Comparison of ENCODE assay signal across 28 cellular contexts in genomic region chr13:107461751-107462150, GRCh38.
DNase-seq lines count a peak whose midpoint lies in the region; ATAC-seq and TF ChIP-seq lines count a peak whose summit lies in the region.
"Had no signal": no experiment of that assay in that cellular context is flagged by ENCODE, and none has a peak within 500 bp of the region (broad histone marks: within the 10 kb centered on the region; RNA-seq: fewer than 3 reads in every experiment).

No MANE protein-coding gene starts in this region.

- peak overlapping the region; percentile 62; the same call in 1 of the 2 replicates for H2BK20ac ChIP-seq in IMR-90 (ENCODE audit: low read depth, low read length)

- H3K27ac Mint-ChIP-seq in osteocyte (ENCODE audit: unreplicated experiment), result peak overlapping the region; percentile 90
- H3K27ac Mint-ChIP-seq: activated naive CD8-positive, alpha-beta T cell treated with anti-CD3 and anti-CD28 coated beads, Interleukin-2, amount 10 ng/mL, durations not matched to agents 7 days and 5 days; endodermal cell; nephron progenitor cell had no signal

- 0 out of 2 replicates have a peak, but pooled peaks cover 3% of the 10 kb centered on the region for H4K20me1 ChIP-seq in IMR-90 (ENCODE audit: insufficient read depth, low read length)

- H3K79me1 ChIP-seq in IMR-90 (ENCODE audit: low read depth in 1 of 2, low read length in 2 of 2), result peaks cover 23 to 47% of the 10 kb centered on the region in 2 experiments

- no peak overlapping the region for H2BK5ac ChIP-seq in IMR-90 (ENCODE audit: low read depth, low read length, poor library complexity, severe bottlenecking)

- H3K4me3 ChIP-seq in IMR-90 (ENCODE audit: insufficient read depth, low read depth, low read length) (no peak overlapping the region), ascending aorta (no peak overlapping the region), right lobe of liver (no peak overlapping the region)
- H3K4me3 ChIP-seq: colonic mucosa, esophagus muscularis mucosa, pancreas, spleen had no signal

- dilution Hi-C loops in IMR-90 (cut with HindIII; ENCODE audit: low sequenced_read_pairs, unreplicated experiment), result no loop called here

- no peak for TF ChIP-seq RAD21 in IMR-90 (IDR thresholded peaks at IDR 0.05; ENCODE audit: low read length)

- H3K4me2 ChIP-seq in IMR-90 (ENCODE audit: low read depth, low read length), result peak overlapping the region; percentile 72; the same call in 1 of the 2 replicates
- H3K4me2 ChIP-seq: KMS-11 had no signal

- no peaks in the 10 kb centered on the region for H3K27me3 ChIP-seq in IMR-90 (ENCODE audit: control insufficient read depth, insufficient read depth, low read length)
- no peaks in the 10 kb centered on the region for H3K27me3 ChIP-seq in ascending aorta
- H3K27me3 ChIP-seq in right lobe of liver, result no peaks in the 10 kb centered on the region
- H3K27me3 ChIP-seq: colonic mucosa, esophagus muscularis mucosa, pancreas, spleen had no signal

- H2AK9ac ChIP-seq in IMR-90 (replicated peaks; ENCODE audit: low read depth, low read length, poor library complexity), result no peak overlapping the region

- no peak overlapping the region for H3K56ac ChIP-seq in IMR-90 (ENCODE audit: extremely low read depth, insufficient read depth, low read length)

- peak; percentile 30; the same call in 1 of the 2 replicates for ATAC-seq in IMR-90 (ENCODE audit: low read depth)
- ATAC-seq in right lobe of liver, result no peak
- ATAC-seq in GM18868 (IDR thresholded peaks at IDR 0.05; ENCODE audit: unreplicated experiment), result no peak
- ATAC-seq: HCT116, pancreas had no signal

- POLR2A ChIA-PET in IMR-90 (lab: Charles Lee; ENCODE audit: unreplicated experiment), result no interaction called here

- CTCF ChIA-PET in IMR-90 (lab: Yijun Ruan, JAX), result no interaction called here

- BruUV-seq in IMR-90 (replicated peaks; lab: Mats Ljungman, UMichigan), result no TSS peak

- TF ChIP-seq CTCF in IMR-90 (conservative IDR thresholded peaks at IDR 0.05; ENCODE audit: low read depth, low read length) (no peak), ascending aorta (IDR thresholded peaks at IDR 0.05) (no peak), osteocyte (IDR thresholded peaks at IDR 0.05) (no peak), right lobe of liver (IDR thresholded peaks at IDR 0.05) (no peak), GM13977 (IDR thresholded peaks at IDR 0.05; ENCODE audit: extremely low read depth, insufficient read depth, missing control alignments) (no peak)

- no peak overlapping the region for H4K91ac ChIP-seq in IMR-90 (ENCODE audit: insufficient read depth, low read depth, low read length)

- intact Hi-C loops in IMR-90 (cut with micrococcal nuclease), result no loop called here
- intact Hi-C loops in ascending aorta (cut with DNase I), result no loop called here
- intact Hi-C loops in right lobe of liver (cut with DNase I), result no loop called here

- no peak overlapping the region for H3K4me3 Mint-ChIP-seq in osteocyte (ENCODE audit: unreplicated experiment)
- H3K4me3 Mint-ChIP-seq: activated naive CD8-positive, alpha-beta T cell treated with anti-CD3 and anti-CD28 coated beads, Interleukin-2, amount 10 ng/mL, durations not matched to agents 7 days and 5 days; endodermal cell; nephron progenitor cell had no signal

- H2AK5ac ChIP-seq in IMR-90 (ENCODE audit: low read depth, low read length), result no peak overlapping the region

- TF ChIP-seq POLR2A in IMR-90 (IDR thresholded peaks at IDR 0.05; ENCODE audit: low read depth, low read length), result no peak
- TF ChIP-seq POLR2A in right lobe of liver (IDR thresholded peaks at IDR 0.05), result no peak

- no peak overlapping the region for H3K14ac ChIP-seq in IMR-90 (replicated peaks; ENCODE audit: low read depth, low read length)

- no CpG with 5 or more reads among the region's 1 CpG for WGBS in IMR-90 (ENCODE audit: extremely low coverage in 2 of 2, insufficient read length in 1 of 2), 2 experiments
- WGBS in right lobe of liver (ENCODE audit: insufficient coverage, low coverage, low lambda C conversion rate, missing lambda C conversion rate), result 50% methylated on average over 1 of the region's 1 CpG

- peaks cover 12% of the 10 kb centered on the region for H3K9me1 ChIP-seq in IMR-90 (ENCODE audit: insufficient read depth, low read length)

- no peak overlapping the region for H3K18ac ChIP-seq in IMR-90 (ENCODE audit: low read depth, low read length)

- H3K9me3 ChIP-seq in IMR-90 (ENCODE audit: control insufficient read depth, insufficient read depth, low read length), result no peaks in the 10 kb centered on the region
- no peaks in the 10 kb centered on the region for H3K9me3 ChIP-seq in ascending aorta
- H3K9me3 ChIP-seq in right lobe of liver, result no peaks in the 10 kb centered on the region
- H3K9me3 ChIP-seq: colonic mucosa, esophagus muscularis mucosa, pancreas had no signal

- no peak overlapping the region for H4K8ac ChIP-seq in IMR-90 (ENCODE audit: low read depth in 2 of 2, low read length in 2 of 2)

- DNase-seq in IMR-90 (peak; percentile 66), ascending aorta (ENCODE audit: low spot score in 2 of 2) (no peak), fibroblast of gingiva (ENCODE audit: low read depth) (peak; percentile 31), osteocyte (ENCODE audit: extremely low spot score, unreplicated experiment) (no peak), right lobe of liver (no peak), DMS 273 (lab: John Stamatoyannopoulos, UW; ENCODE audit: unreplicated experiment) (no peak), GM13977 (ENCODE audit: low spot score) (no peak)
- DNase-seq: ACHN; activated CD4-positive, alpha-beta T cell treated with anti-CD3 and anti-CD28 coated beads for 4 hours; activated CD8-positive, alpha-beta memory T cell treated with anti-CD3 and anti-CD28 coated beads for 24 hours; activated gamma-delta T cell; activated naive CD8-positive, alpha-beta T cell treated with anti-CD3 and anti-CD28 coated beads, Interleukin-2, amount 10 ng/mL, durations not matched to agents 7 days and 5 days; colonic mucosa; DMS53; endodermal cell; GF-D8; kidney; NCI-H146; NCI-H510A; nephron progenitor cell; pancreas; spleen; trophoblast cell had no signal

- H3K9me3 Mint-ChIP-seq in osteocyte (ENCODE audit: unreplicated experiment), result no peaks in the 10 kb centered on the region
- H3K9me3 Mint-ChIP-seq: activated naive CD8-positive, alpha-beta T cell treated with anti-CD3 and anti-CD28 coated beads, Interleukin-2, amount 10 ng/mL, durations not matched to agents 7 days and 5 days; endodermal cell; nephron progenitor cell had no signal

- H3K4ac ChIP-seq in IMR-90 (ENCODE audit: low read depth, low read length), result 0 out of 2 replicates have a peak overlapping the region, but pooled peaks have one; percentile 22

- H3K4me1 Mint-ChIP-seq in osteocyte (ENCODE audit: unreplicated experiment), result peaks cover 72% of the 10 kb centered on the region
- H3K4me1 Mint-ChIP-seq: activated naive CD8-positive, alpha-beta T cell treated with anti-CD3 and anti-CD28 coated beads, Interleukin-2, amount 10 ng/mL, durations not matched to agents 7 days and 5 days had no signal

- no peak overlapping the region; the same call in 1 of the 2 replicates for H4K5ac ChIP-seq in IMR-90 (ENCODE audit: low read depth, low read length)

- H3K27me3 Mint-ChIP-seq in osteocyte (ENCODE audit: unreplicated experiment), result no peaks in the 10 kb centered on the region
- H3K27me3 Mint-ChIP-seq: activated naive CD8-positive, alpha-beta T cell treated with anti-CD3 and anti-CD28 coated beads, Interleukin-2, amount 10 ng/mL, durations not matched to agents 7 days and 5 days had no signal

- no peaks in the 10 kb centered on the region for H3K36me3 Mint-ChIP-seq in osteocyte (ENCODE audit: unreplicated experiment)
- H3K36me3 Mint-ChIP-seq: activated naive CD8-positive, alpha-beta T cell treated with anti-CD3 and anti-CD28 coated beads, Interleukin-2, amount 10 ng/mL, durations not matched to agents 7 days and 5 days had no signal

- H3K27ac ChIP-seq in IMR-90 (ENCODE audit: insufficient read depth, low read length) (no peak overlapping the region), ascending aorta (peak overlapping the region; percentile 43 to 47), right lobe of liver (no peak overlapping the region)
- H3K27ac ChIP-seq: colonic mucosa, esophagus muscularis mucosa, KMS-11, pancreas, spleen, VCaP had no signal

- H3K23ac ChIP-seq in IMR-90 (ENCODE audit: low read depth, low read length), result no peak overlapping the region

- in situ Hi-C loops in IMR-90 (cut with MboI; ENCODE audit: low sequenced_read_pairs) (no loop called here), GM13977 (cut with MboI; ENCODE audit: low pct_unique_long_range_greater_than_20kb, low sequenced_read_pairs, unreplicated experiment) (no loop called here)

- no peak overlapping the region for H3K9ac ChIP-seq in IMR-90 (ENCODE audit: low read depth, low read length)
- H3K9ac ChIP-seq: KMS-11 had no signal

- H2BK15ac ChIP-seq in IMR-90 (ENCODE audit: low read depth, low read length), result no peak overlapping the region

- no peak overlapping the region for H2BK120ac ChIP-seq in IMR-90 (ENCODE audit: low read depth, low read length)

- no peak overlapping the region for H2AFZ ChIP-seq in IMR-90 (replicated peaks; ENCODE audit: low read length, poor library complexity)

- H3K36me3 ChIP-seq in IMR-90 (ENCODE audit: control insufficient read depth, insufficient read depth, low read length) (no peaks in the 10 kb centered on the region), ascending aorta (no peaks in the 10 kb centered on the region), right lobe of liver (no peaks in the 10 kb centered on the region)
- H3K36me3 ChIP-seq: colonic mucosa, esophagus muscularis mucosa, pancreas, spleen had no signal

- H3K4me1 ChIP-seq in IMR-90 (ENCODE audit: control insufficient read depth, insufficient read depth, low read length), result peaks cover 12% of the 10 kb centered on the region
- peaks cover 0 to 6% of the 10 kb centered on the region in 2 donors for H3K4me1 ChIP-seq in ascending aorta
- no peaks in the 10 kb centered on the region for H3K4me1 ChIP-seq in right lobe of liver
- H3K4me1 ChIP-seq: colonic mucosa, esophagus muscularis mucosa, pancreas, spleen had no signal

TF ChIP-seq in IMR-90, 13 proteins besides CTCF, POLR2A, EP300 and RAD21 (continues in another document):
- TF ChIP-seq MXI1 (IDR thresholded peaks at IDR 0.05; ENCODE audit: borderline replicate concordance, low read depth, low read length) (no peak), CEBPB (IDR thresholded peaks at IDR 0.05; ENCODE audit: low read depth, low read length) (no peak), CHD1 (IDR thresholded peaks at IDR 0.05; ENCODE audit: low read depth, low read length) (no peak), ELK1 (IDR thresholded peaks at IDR 0.05; ENCODE audit: borderline replicate concordance, low read depth, low read length) (no peak), BHLHE40 (IDR thresholded peaks at IDR 0.05; ENCODE audit: low read depth, low read length) (no peak)

Comparison
In these comparisons a context has a peak if more than half of its experiments do, and no peak if none do; other contexts are left out.
1. DNase-seq: peak in IMR-90 (single experiment) and fibroblast of gingiva (single experiment); none in ascending aorta (0 of 2), osteocyte (single experiment), right lobe of liver (0 of 3), DMS 273 (single experiment) and GM13977 (single experiment).
2. H3K27ac ChIP-seq: peak in ascending aorta (2 of 2); none in IMR-90 (single experiment) and right lobe of liver (0 of 3).